Comparison of ENCODE assay signal across 10 cellular contexts in the genomic region with DNA sequence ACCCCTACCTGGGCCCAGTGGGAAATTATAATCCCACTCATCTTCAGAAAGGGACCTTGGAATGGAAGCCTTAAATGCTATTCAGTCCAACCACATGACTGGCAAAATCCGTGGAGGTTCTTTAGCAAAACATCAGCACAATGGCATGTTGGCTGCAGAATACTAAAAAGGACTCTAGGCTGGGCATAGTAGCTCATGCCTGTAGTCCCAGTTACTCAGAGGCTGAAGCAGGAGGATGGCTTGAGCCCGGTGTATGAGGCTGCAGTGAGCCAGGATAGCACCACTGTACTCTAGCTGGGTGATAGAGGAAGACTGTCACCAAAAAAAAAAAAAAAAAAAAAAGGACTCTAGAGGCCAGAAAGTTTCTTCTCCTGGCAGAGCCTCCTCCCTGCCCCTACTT.
DNase-seq lines count a peak whose midpoint lies in the region; ATAC-seq and TF ChIP-seq lines count a peak whose summit lies in the region.
"Had no signal": no experiment of that assay in that cellular context is flagged by ENCODE, and none has a peak within 500 bp of the region (broad histone marks: within the 10 kb centered on the region; RNA-seq: fewer than 3 reads in every experiment).

No MANE protein-coding gene starts in this region.

- peak overlapping the region; percentile 86 for H2BK120ac ChIP-seq in IMR-90 (ENCODE audit: low read depth, low read length)

- no peaks in the 10 kb centered on the region for H3K27me3 ChIP-seq in IMR-90 (ENCODE audit: control insufficient read depth, insufficient read depth, low read length)
- H3K27me3 ChIP-seq in left lung = peaks cover 0 to 35% of the 10 kb centered on the region in 2 donors
- H3K27me3 ChIP-seq in thoracic aorta (replicated peaks; ENCODE audit: insufficient read depth) = no peaks in the 10 kb centered on the region

- H4K8ac ChIP-seq in IMR-90 (ENCODE audit: low read depth in 2 of 2, low read length in 2 of 2) = peak overlapping the region; percentile 50 to 74; a peak in 3 of 4 replicates

- no peak for TF ChIP-seq POLR2A in IMR-90 (IDR thresholded peaks at IDR 0.05; ENCODE audit: low read depth, low read length)

- ATAC-seq in IMR-90 (ENCODE audit: low read depth) (peak; percentile 9), left lung (no peak), thoracic aorta (ENCODE audit: insufficient number of reproducible peaks, low FRiP score, low read depth) (peak; percentile 63)

- no peak overlapping the region for H3K4me2 ChIP-seq in IMR-90 (ENCODE audit: low read depth, low read length)

- DNase-seq in IMR-90 (peak; percentile 77), astrocyte of the spinal cord (ENCODE audit: low read depth, low spot score) (peak; percentile 65), left lung (no peak), thoracic aorta (ENCODE audit: low spot score) (no peak), GOT3 (lab: John Stamatoyannopoulos, UW) (no peak), DMS153 treated with DMSO at 0.1 percent for 48 hours (lab: John Stamatoyannopoulos, UW; ENCODE audit: unreplicated experiment) (no peak), NCI-H2107 treated with DMSO at 0.1 percent for 48 hours (lab: John Stamatoyannopoulos, UW; ENCODE audit: unreplicated experiment) (no peak)
- DNase-seq: NCI-H1417 treated with DMSO at 0.1 percent for 48 hours; nephron progenitor cell; stimulated activated CD4-positive, alpha-beta T cell treated with anti-CD3 and anti-CD28 coated beads, Interleukin-2, amount 100 ng/mL, for 48 hours had no signal

- no peak overlapping the region for H3K9ac ChIP-seq in IMR-90 (ENCODE audit: low read depth, low read length)

- peak overlapping the region; percentile 86 for H3K4ac ChIP-seq in IMR-90 (ENCODE audit: low read depth, low read length)

- H2AK9ac ChIP-seq in IMR-90 (replicated peaks; ENCODE audit: low read depth, low read length, poor library complexity) = peak overlapping the region; percentile 87

- H3K23ac ChIP-seq in IMR-90 (ENCODE audit: low read depth, low read length) = 0 out of 2 replicates have a peak overlapping the region, but pooled peaks have one; percentile 32

- in situ Hi-C loops in IMR-90 (cut with MboI; ENCODE audit: low sequenced_read_pairs) = no loop called here
- in situ Hi-C loops in astrocyte of the spinal cord (cut with HindIII; ENCODE audit: low sequenced_read_pairs) = no loop called here

- POLR2A ChIA-PET in IMR-90 (lab: Charles Lee; ENCODE audit: unreplicated experiment) = interaction anchor here (1.7 kb wide), 1 partner anchor 62 kb away, joined by 6 read pairs; no protein-coding TSS in a partner anchor

- H3K4me1 ChIP-seq in IMR-90 (ENCODE audit: control insufficient read depth, insufficient read depth, low read length) (peaks cover 47% of the 10 kb centered on the region), left lung (peaks cover 43 to 48% of the 10 kb centered on the region in 2 donors), thoracic aorta (ENCODE audit: control insufficient read depth in 1 of 2, low read depth in 2 of 2) (peaks cover 42 to 65% of the 10 kb centered on the region in 2 donors)

- H3K4me3 ChIP-seq in IMR-90 (ENCODE audit: insufficient read depth, low read depth, low read length) (no peak overlapping the region), astrocyte of the spinal cord (ENCODE audit: low read depth, low read length) (no peak overlapping the region), left lung (no peak overlapping the region), thoracic aorta (no peak overlapping the region)

- H2BK5ac ChIP-seq in IMR-90 (ENCODE audit: low read depth, low read length, poor library complexity, severe bottlenecking) = peak overlapping the region; percentile 76

- H2BK15ac ChIP-seq in IMR-90 (ENCODE audit: low read depth, low read length) = peak overlapping the region; percentile 87; the same call in 2 of the 3 replicates

- H3K36me3 ChIP-seq in IMR-90 (ENCODE audit: control insufficient read depth, insufficient read depth, low read length) (no peaks in the 10 kb centered on the region), left lung (no peaks in the 10 kb centered on the region), thoracic aorta (no peaks in the 10 kb centered on the region)

- CTCF ChIA-PET in IMR-90 (lab: Yijun Ruan, JAX) = interaction anchor here (0.9 to 1.1 kb wide), 2 partner anchors 17 to 162 kb away, joined by 3 read pairs; no protein-coding TSS in a partner anchor

- no CpG with 5 or more reads among the region's 2 CpGs for WGBS in IMR-90 (ENCODE audit: extremely low coverage in 2 of 2, insufficient read length in 1 of 2), 2 experiments

- H2AK5ac ChIP-seq in IMR-90 (ENCODE audit: low read depth, low read length) = peak overlapping the region; percentile 92

- H2BK20ac ChIP-seq in IMR-90 (ENCODE audit: low read depth, low read length) = peak overlapping the region; percentile 74

- H4K20me1 ChIP-seq in IMR-90 (ENCODE audit: insufficient read depth, low read length) = no peaks in the 10 kb centered on the region

- peak overlapping the region; percentile 72; the same call in 1 of the 2 replicates for H3K14ac ChIP-seq in IMR-90 (replicated peaks; ENCODE audit: low read depth, low read length)

- TF ChIP-seq CTCF in IMR-90 (conservative IDR thresholded peaks at IDR 0.05; ENCODE audit: low read depth, low read length) (no peak), astrocyte of the spinal cord (IDR thresholded peaks at IDR 0.05; ENCODE audit: low read depth, low read length) (no peak), left lung (IDR thresholded peaks at IDR 0.05) (no peak), thoracic aorta (IDR thresholded peaks at IDR 0.05) (no peak)

- intact Hi-C loops in IMR-90 (cut with micrococcal nuclease) (no loop called here), left lung (cut with DNase I) (loop anchor here in 1 of 2 donors (5.0 kb wide), 1 partner anchor 61 kb away; a partner anchor contains a TSS)

- H3K9me3 ChIP-seq in IMR-90 (ENCODE audit: control insufficient read depth, insufficient read depth, low read length) (no peaks in the 10 kb centered on the region), left lung (no peaks in the 10 kb centered on the region), thoracic aorta (no peaks in the 10 kb centered on the region)

- peaks cover 14 to 57% of the 10 kb centered on the region in 2 experiments; a peak in 3 of 4 replicates for H3K79me1 ChIP-seq in IMR-90 (ENCODE audit: low read depth in 1 of 2, low read length in 2 of 2)

- dilution Hi-C loops in IMR-90 (cut with HindIII; ENCODE audit: low sequenced_read_pairs, unreplicated experiment) = no loop called here

- peak overlapping the region; percentile 52 for H4K5ac ChIP-seq in IMR-90 (ENCODE audit: low read depth, low read length)

- peak overlapping the region; percentile 64; the same call in 1 of the 2 replicates for H3K27ac ChIP-seq in IMR-90 (ENCODE audit: insufficient read depth, low read length)
- peak overlapping the region; percentile 81 to 85 for H3K27ac ChIP-seq in left lung
- peak overlapping the region; percentile 82 to 93 for H3K27ac ChIP-seq in thoracic aorta

- peak overlapping the region; percentile 72 for H3K18ac ChIP-seq in IMR-90 (ENCODE audit: low read depth, low read length)

- no TSS peak for BruUV-seq in IMR-90 (replicated peaks; lab: Mats Ljungman, UMichigan)

- peak overlapping the region; percentile 28 for H2AFZ ChIP-seq in IMR-90 (replicated peaks; ENCODE audit: low read length, poor library complexity)

- TF ChIP-seq RAD21 in IMR-90 (IDR thresholded peaks at IDR 0.05; ENCODE audit: low read length) = peak; percentile 12; the same call in 1 of the 2 replicates

- H3K9me1 ChIP-seq in IMR-90 (ENCODE audit: insufficient read depth, low read length) = peaks cover 34% of the 10 kb centered on the region

- peak overlapping the region; percentile 39; the same call in 1 of the 2 replicates for H3K56ac ChIP-seq in IMR-90 (ENCODE audit: extremely low read depth, insufficient read depth, low read length)

- peak overlapping the region; percentile 86 for H4K91ac ChIP-seq in IMR-90 (ENCODE audit: insufficient read depth, low read depth, low read length)

TF ChIP-seq in IMR-90, 13 proteins besides CTCF, POLR2A, EP300 and RAD21:
- TF ChIP-seq SMC3 (IDR thresholded peaks at IDR 0.05; ENCODE audit: low read depth, low read length) (peak; percentile 4; the same call in 1 of the 2 replicates), CHD1 (IDR thresholded peaks at IDR 0.05; ENCODE audit: low read depth, low read length) (no peak), NFE2L2 (IDR thresholded peaks at IDR 0.05; ENCODE audit: low read depth, low read length) (peak; percentile 41; the same call in 1 of the 2 replicates), MAZ (IDR thresholded peaks at IDR 0.05; ENCODE audit: borderline replicate concordance, low read depth, low read length) (no peak)
- TF ChIP-seq, protein P1, sequence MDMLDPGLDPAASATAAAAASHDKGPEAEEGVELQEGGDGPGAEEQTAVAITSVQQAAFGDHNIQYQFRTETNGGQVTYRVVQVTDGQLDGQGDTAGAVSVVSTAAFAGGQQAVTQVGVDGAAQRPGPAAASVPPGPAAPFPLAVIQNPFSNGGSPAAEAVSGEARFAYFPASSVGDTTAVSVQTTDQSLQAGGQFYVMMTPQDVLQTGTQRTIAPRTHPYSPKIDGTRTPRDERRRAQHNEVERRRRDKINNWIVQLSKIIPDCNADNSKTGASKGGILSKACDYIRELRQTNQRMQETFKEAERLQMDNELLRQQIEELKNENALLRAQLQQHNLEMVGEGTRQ (IDR thresholded peaks at IDR 0.05; ENCODE audit: low read depth, low read length) = peak; percentile 33; the same call in 1 of the 2 replicates

Comparison
In these comparisons a context has a peak if more than half of its experiments do, and no peak if none do; other contexts are left out.
1. DNase-seq: peak in IMR-90 (single experiment) and astrocyte of the spinal cord (single experiment); none in left lung (0 of 2), thoracic aorta (single experiment), GOT3 (single experiment), DMS153 treated with DMSO at 0.1 percent for 48 hours (single experiment) and NCI-H2107 treated with DMSO at 0.1 percent for 48 hours (single experiment).
2. Peak in every context shown above with its lines, with median percentiles within 50 percentile points of each other: H3K27ac ChIP-seq.